Comparison of ENCODE assay signal across 16 cellular contexts in the genomic region with DNA sequence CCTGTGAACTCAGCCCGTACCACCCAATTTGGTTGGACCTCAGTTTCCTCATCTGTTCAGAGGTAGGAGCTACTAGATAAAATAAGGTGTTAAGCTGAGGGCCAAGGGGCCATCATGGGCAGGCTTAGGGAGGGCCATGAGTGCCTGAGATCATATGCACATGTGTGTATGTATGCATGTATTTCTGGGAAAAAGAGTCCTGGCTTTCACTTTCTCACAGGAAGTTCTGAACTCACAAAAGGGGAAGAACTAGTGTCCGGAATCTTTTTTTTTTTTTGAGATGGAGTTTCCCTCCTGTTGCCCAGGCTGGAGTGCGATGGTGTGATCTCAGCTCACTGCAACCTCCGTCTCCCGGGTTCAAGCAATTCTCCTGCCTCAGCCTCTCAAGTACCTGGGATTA. TPM values are rescaled to one million over a fixed set of nuclear protein-coding genes. Genes with fewer than 3 reads are reported as not detected.
A peak's percentile ranks its signal among the peaks of the same experiment; 100 is the strongest.
DNase-seq lines count a peak whose midpoint lies in the region; FAIRE-seq and TF ChIP-seq lines count a peak whose summit lies in the region.
"Had no signal": no experiment of that assay in that cellular context is flagged by ENCODE, and none has a peak within 500 bp of the region (broad histone marks: within the 10 kb centered on the region; RNA-seq: fewer than 3 reads in every experiment).

No MANE protein-coding gene starts in this region.

- POLR2A ChIA-PET in activated CD4-positive, alpha-beta T cell treated with anti-CD3 and anti-CD28 coated beads, Interleukin-2, amount 10 ng/mL, durations not matched to agents 7 days and 5 days (lab: Charles Lee) = no interaction called here
- POLR2A ChIA-PET in RWPE1 (lab: Yijun Ruan, JAX; ENCODE audit: low non-redundant PET) (no interaction called here), endothelial cell of umbilical vein (lab: Charles Lee) (no interaction called here)

- no peaks in the 10 kb centered on the region for H3K27me3 Mint-ChIP-seq in activated CD4-positive, alpha-beta T cell treated with anti-CD3 and anti-CD28 coated beads, Interleukin-2, amount 10 ng/mL, durations not matched to agents 7 days and 5 days

- CTCF ChIA-PET in activated CD4-positive, alpha-beta T cell treated with anti-CD3 and anti-CD28 coated beads, Interleukin-2, amount 10 ng/mL, durations not matched to agents 7 days and 5 days (lab: Charles Lee) = interaction anchor here (1.9 kb wide), 1 partner anchor 9 kb away, joined by 10 read pairs; no protein-coding TSS in a partner anchor
- CTCF ChIA-PET in RWPE1 (lab: Yijun Ruan, JAX) = no interaction called here
- CTCF ChIA-PET in endothelial cell of umbilical vein (lab: Charles Lee) = interaction anchor here (1.3 kb wide), 1 partner anchor 13 kb away, joined by 4 read pairs; no protein-coding TSS in a partner anchor

- no peak for TF ChIP-seq POLR2A in endothelial cell of umbilical vein (IDR thresholded peaks at IDR 0.05; ENCODE audit: low read depth, low read length)

- no TSS peak for BruUV-seq in endothelial cell of umbilical vein (replicated peaks; lab: Mats Ljungman, UMichigan)

- no peak overlapping the region for H3K4me3 ChIP-seq in endothelial cell of umbilical vein (replicated peaks in 1 of 3; ENCODE audit: insufficient read depth in 1 of 3, low read depth in 1 of 3, low read length in 3 of 3)
- H3K4me3 ChIP-seq in skeletal muscle tissue (ENCODE audit: low read length in 3 of 3) = no peak overlapping the region
- H3K4me3 ChIP-seq: A549, vagina had no signal

- intact Hi-C loops in endothelial cell of umbilical vein (cut with micrococcal nuclease) = no loop called here

- H3K36me3 Mint-ChIP-seq in activated CD4-positive, alpha-beta T cell treated with anti-CD3 and anti-CD28 coated beads, Interleukin-2, amount 10 ng/mL, durations not matched to agents 7 days and 5 days (ENCODE audit: low read depth) = peaks cover 55% of the 10 kb centered on the region

- no peaks in the 10 kb centered on the region for H3K9me3 ChIP-seq in endothelial cell of umbilical vein (replicated peaks; ENCODE audit: control insufficient read depth, insufficient read depth, low read length)
- H3K9me3 ChIP-seq in skeletal muscle tissue (ENCODE audit: control insufficient read depth in 3 of 3, low read length in 3 of 3) = no peaks in the 10 kb centered on the region
- H3K9me3 ChIP-seq: A549, vagina had no signal

- dilution Hi-C loops in endothelial cell of umbilical vein (cut with MboI; ENCODE audit: extremely low pct_ligation_motif_present, low sequenced_read_pairs) = no loop called here

- H3K4me1 ChIP-seq in endothelial cell of umbilical vein (ENCODE audit: control insufficient read depth, extremely low read depth, insufficient read depth, low read length) (peaks cover 5% of the 10 kb centered on the region), skeletal muscle tissue (ENCODE audit: control insufficient read depth in 3 of 3, insufficient read depth in 3 of 3, low read length in 3 of 3) (no peaks in the 10 kb centered on the region)
- H3K4me1 ChIP-seq: vagina had no signal

- FAIRE-seq in endothelial cell of umbilical vein (lab: Jason Lieb, UNC) = no peak
- FAIRE-seq: A549, kidney had no signal

- no peak overlapping the region for H3K4me2 ChIP-seq in endothelial cell of umbilical vein (ENCODE audit: insufficient read depth, low read length)
- H3K4me2 ChIP-seq: A549 had no signal

- no peak for TF ChIP-seq CTCF in RWPE1 (conservative IDR thresholded peaks at IDR 0.05; ENCODE audit: low read depth)
- TF ChIP-seq CTCF in endothelial cell of umbilical vein (IDR thresholded peaks at IDR 0.05; ENCODE audit: extremely low read depth in 1 of 2, insufficient read depth in 1 of 2, low read depth in 1 of 2, low read length in 2 of 2) = no peak

- peaks cover 37% of the 10 kb centered on the region for H3K79me2 ChIP-seq in endothelial cell of umbilical vein (ENCODE audit: control insufficient read depth, insufficient read depth, low read length)

- H2AFZ ChIP-seq in endothelial cell of umbilical vein (ENCODE audit: low read depth, low read length) = no peak overlapping the region

- H3K4me3 Mint-ChIP-seq in activated CD4-positive, alpha-beta T cell treated with anti-CD3 and anti-CD28 coated beads, Interleukin-2, amount 10 ng/mL, durations not matched to agents 7 days and 5 days = no peak overlapping the region
- H3K4me3 Mint-ChIP-seq: neural crest cell had no signal

- H3K27me3 ChIP-seq in endothelial cell of umbilical vein (ENCODE audit: control insufficient read depth in 2 of 2, insufficient read depth in 2 of 2, low read length in 2 of 2) (no peaks in the 10 kb centered on the region), skeletal muscle tissue (ENCODE audit: control insufficient read depth in 3 of 3, insufficient read depth in 3 of 3, low read length in 3 of 3) (no peaks in the 10 kb centered on the region)
- H3K27me3 ChIP-seq: vagina had no signal

- H3K36me3 ChIP-seq in endothelial cell of umbilical vein (ENCODE audit: control insufficient read depth in 2 of 2, extremely low read depth in 1 of 2, insufficient read depth in 2 of 2, low read length in 2 of 2) (peaks cover 25 to 48% of the 10 kb centered on the region in 2 experiments), skeletal muscle tissue (ENCODE audit: control insufficient read depth in 3 of 3, insufficient read depth in 3 of 3, low read length in 3 of 3) (peaks cover 6 to 8% (median 7%) of the 10 kb centered on the region in 3 donors)

- no peaks in the 10 kb centered on the region for H3K9me1 ChIP-seq in endothelial cell of umbilical vein (replicated peaks; ENCODE audit: control insufficient read depth, extremely low read depth, insufficient read depth, low read length)

- DNase-seq in activated CD4-positive, alpha-beta T cell treated with anti-CD3 and anti-CD28 coated beads, Interleukin-2, amount 10 ng/mL, durations not matched to agents 7 days and 5 days = no peak
- no peak for DNase-seq in activated CD4-positive, alpha-beta T cell treated with anti-CD3 and anti-CD28 coated beads for 4 hours
- DNase-seq in RWPE1 (ENCODE audit: low spot score) = no peak
- peak; percentile 46 for DNase-seq in endothelial cell of umbilical vein (ENCODE audit: low read depth, low spot score)
- no peak for DNase-seq in NCI-H1417 (lab: John Stamatoyannopoulos, UW)
- DNase-seq in NCI-H1092 (lab: John Stamatoyannopoulos, UW) = no peak
- DNase-seq in LoVo (ENCODE audit: low spot score) = no peak
- DNase-seq: DMS79 treated with DMSO at 0.1 percent for 48 hours; foreskin melanocyte; kidney; stimulated activated CD4-positive, alpha-beta T cell treated with anti-CD3 and anti-CD28 coated beads, Interleukin-12 subunit alpha, Interleukin-12 subunit beta, amount 100 ng/mL, for 4 hours; SW 1271 had no signal

- H3K27ac Mint-ChIP-seq in activated CD4-positive, alpha-beta T cell treated with anti-CD3 and anti-CD28 coated beads, Interleukin-2, amount 10 ng/mL, durations not matched to agents 7 days and 5 days = peak overlapping the region; percentile 38

- no peaks in the 10 kb centered on the region for H4K20me1 ChIP-seq in endothelial cell of umbilical vein (replicated peaks; ENCODE audit: control insufficient read depth, extremely low read depth, insufficient read depth, low read length)

- no peaks in the 10 kb centered on the region for H3K9me3 Mint-ChIP-seq in activated CD4-positive, alpha-beta T cell treated with anti-CD3 and anti-CD28 coated beads, Interleukin-2, amount 10 ng/mL, durations not matched to agents 7 days and 5 days
- H3K9me3 Mint-ChIP-seq: neural crest cell had no signal

- H3K27ac ChIP-seq in RWPE1 (peak overlapping the region; percentile 54), endothelial cell of umbilical vein (ENCODE audit: insufficient read depth, low read depth, low read length) (peak overlapping the region; percentile 40), skeletal muscle tissue (ENCODE audit: low read depth, low read length) (peak overlapping the region; percentile 48)
- H3K27ac ChIP-seq: A549, vagina had no signal

- H3K9ac ChIP-seq in endothelial cell of umbilical vein (replicated peaks; ENCODE audit: extremely low read depth, insufficient read depth, low read length) (no peak overlapping the region), skeletal muscle tissue (ENCODE audit: low read depth in 1 of 3, low read length in 3 of 3) (no peak overlapping the region)

- peaks cover 54% of the 10 kb centered on the region for H3K4me1 Mint-ChIP-seq in activated CD4-positive, alpha-beta T cell treated with anti-CD3 and anti-CD28 coated beads, Interleukin-2, amount 10 ng/mL, durations not matched to agents 7 days and 5 days
- H3K4me1 Mint-ChIP-seq: neural crest cell had no signal

RNA-seq across cellular contexts. Expression of gene TGFB1, which starts 18.9 kb away (rescaled TPM):
- total RNA-seq in activated CD4-positive, alpha-beta T cell treated with anti-CD3 and anti-CD28 coated beads, Interleukin-2, amount 10 ng/mL, durations not matched to agents 7 days and 5 days = 100 to 1,000 TPM; 194 TPM
- total RNA-seq in endothelial cell of umbilical vein (250 and 294 TPM in 2 replicates), skeletal muscle tissue (3.1 TPM)
- polyA plus RNA-seq in endothelial cell of umbilical vein = 57.7 and 64.4 TPM in 2 replicates
- polyA plus RNA-seq in endothelial cell of umbilical vein (2011; cell fraction: cytosol; rRNA removed) = 45.5 and 55.4 TPM in 2 replicates
- polyA plus RNA-seq in endothelial cell of umbilical vein (2011; cell fraction: nucleus; rRNA removed) = 60.3 and 98.2 TPM in 2 replicates
- polyA plus RNA-seq in endothelial cell of umbilical vein (2012) = 156 and 226 TPM in 2 replicates
- 39.1 and 71.3 TPM in 2 replicates for polyA minus RNA-seq in endothelial cell of umbilical vein
- polyA minus RNA-seq in endothelial cell of umbilical vein (2011; cell fraction: cytosol; rRNA and poly(A)+ RNA removed) = 4.2 TPM
- 35.5 and 47.3 TPM in 2 replicates for polyA minus RNA-seq in endothelial cell of umbilical vein (2011; cell fraction: nucleus; rRNA and poly(A)+ RNA removed)

RNA-seq across cellular contexts. Expression of gene CCDC97, which starts 24.8 kb away (rescaled TPM):
- 10 to 100 TPM; 50.4 to 51.7 TPM for total RNA-seq in activated CD4-positive, alpha-beta T cell treated with anti-CD3 and anti-CD28 coated beads, Interleukin-2, amount 10 ng/mL, durations not matched to agents 7 days and 5 days
- total RNA-seq in endothelial cell of umbilical vein = 24.2 and 27.2 TPM in 2 replicates
- 19.7 and 20.7 TPM in 2 replicates for polyA plus RNA-seq in endothelial cell of umbilical vein
- polyA plus RNA-seq in endothelial cell of umbilical vein (2011; cell fraction: cytosol; rRNA removed) = 11.1 and 12.9 TPM in 2 replicates
- polyA plus RNA-seq in endothelial cell of umbilical vein (2011; cell fraction: nucleus; rRNA removed) = 13.2 TPM in 2 replicates
- 16.7 and 18.4 TPM in 2 replicates for polyA plus RNA-seq in endothelial cell of umbilical vein (2012)
- polyA minus RNA-seq in endothelial cell of umbilical vein = 16.3 and 20.4 TPM in 2 replicates
- polyA minus RNA-seq in endothelial cell of umbilical vein (2011; cell fraction: cytosol; rRNA and poly(A)+ RNA removed) = 7.8 TPM
- polyA minus RNA-seq in endothelial cell of umbilical vein (2011; cell fraction: nucleus; rRNA and poly(A)+ RNA removed) = 13.1 and 19.1 TPM in 2 replicates
- 8.9 TPM for total RNA-seq in skeletal muscle tissue

RNA-seq across cellular contexts. Expression of gene B9D2, which starts 29.2 kb away (rescaled TPM):
- total RNA-seq in activated CD4-positive, alpha-beta T cell treated with anti-CD3 and anti-CD28 coated beads, Interleukin-2, amount 10 ng/mL, durations not matched to agents 7 days and 5 days = 10 to 100 TPM; 11.6 to 11.7 TPM
- total RNA-seq in endothelial cell of umbilical vein (12.2 and 13.6 TPM in 2 replicates), skeletal muscle tissue (2.1 TPM)
- polyA plus RNA-seq in endothelial cell of umbilical vein = 23.9 and 28.4 TPM in 2 replicates
- 14.7 and 16.7 TPM in 2 replicates for polyA plus RNA-seq in endothelial cell of umbilical vein (2011; cell fraction: cytosol; rRNA removed)
- polyA plus RNA-seq in endothelial cell of umbilical vein (2011; cell fraction: nucleus; rRNA removed) = 8.2 and 9.1 TPM in 2 replicates
- 8.9 and 13.5 TPM in 2 replicates for polyA plus RNA-seq in endothelial cell of umbilical vein (2012)
- 3.0 and 3.8 TPM in 2 replicates for polyA minus RNA-seq in endothelial cell of umbilical vein
- polyA minus RNA-seq in endothelial cell of umbilical vein (2011; cell fraction: cytosol; rRNA and poly(A)+ RNA removed) = 2.3 TPM
- 2.4 and 2.6 TPM in 2 replicates for polyA minus RNA-seq in endothelial cell of umbilical vein (2011; cell fraction: nucleus; rRNA and poly(A)+ RNA removed)
- total RNA-seq: vagina had no signal

RNA-seq across cellular contexts. Expression of gene TMEM91, which starts 41.5 kb away (rescaled TPM):
- total RNA-seq in activated CD4-positive, alpha-beta T cell treated with anti-CD3 and anti-CD28 coated beads, Interleukin-2, amount 10 ng/mL, durations not matched to agents 7 days and 5 days = 1 to 10 TPM; 5.4 to 5.6 TPM
- 13.2 and 15.8 TPM in 2 replicates for total RNA-seq in endothelial cell of umbilical vein
- 9.0 and 12.0 TPM in 2 replicates for polyA plus RNA-seq in endothelial cell of umbilical vein
- polyA plus RNA-seq in endothelial cell of umbilical vein (2011; cell fraction: cytosol; rRNA removed) = 6.5 and 6.9 TPM in 2 replicates
- 23.0 and 25.8 TPM in 2 replicates for polyA plus RNA-seq in endothelial cell of umbilical vein (2011; cell fraction: nucleus; rRNA removed)
- polyA plus RNA-seq in endothelial cell of umbilical vein (2012) = 9.3 and 18.2 TPM in 2 replicates
- polyA minus RNA-seq in endothelial cell of umbilical vein = 5.6 and 11.3 TPM in 2 replicates
- polyA minus RNA-seq in endothelial cell of umbilical vein (2011; cell fraction: cytosol; rRNA and poly(A)+ RNA removed) = not detected
- polyA minus RNA-seq in endothelial cell of umbilical vein (2011; cell fraction: nucleus; rRNA and poly(A)+ RNA removed) = 10.9 and 15.4 TPM in 2 replicates
- 2.1 TPM for total RNA-seq in skeletal muscle tissue

Comparison
In these comparisons a context has a peak if more than half of its experiments do, and no peak if none do; other contexts are left out.
1. RNA of gene TGFB1, which starts 18.9 kb away (total RNA-seq): 250 to 294 TPM in endothelial cell of umbilical vein and 194 TPM in activated CD4-positive, alpha-beta T cell treated with anti-CD3 and anti-CD28 coated beads, Interleukin-2, amount 10 ng/mL, durations not matched to agents 7 days and 5 days; 3.1 TPM in skeletal muscle tissue (single experiment); every median in the first group is over 10 times any median in the second.
2. Peak in every context shown above with its lines, with median percentiles within 50 percentile points of each other: H3K27ac ChIP-seq.